8 cellular contexts compared by ENCODE assay signal in the genomic region with DNA sequence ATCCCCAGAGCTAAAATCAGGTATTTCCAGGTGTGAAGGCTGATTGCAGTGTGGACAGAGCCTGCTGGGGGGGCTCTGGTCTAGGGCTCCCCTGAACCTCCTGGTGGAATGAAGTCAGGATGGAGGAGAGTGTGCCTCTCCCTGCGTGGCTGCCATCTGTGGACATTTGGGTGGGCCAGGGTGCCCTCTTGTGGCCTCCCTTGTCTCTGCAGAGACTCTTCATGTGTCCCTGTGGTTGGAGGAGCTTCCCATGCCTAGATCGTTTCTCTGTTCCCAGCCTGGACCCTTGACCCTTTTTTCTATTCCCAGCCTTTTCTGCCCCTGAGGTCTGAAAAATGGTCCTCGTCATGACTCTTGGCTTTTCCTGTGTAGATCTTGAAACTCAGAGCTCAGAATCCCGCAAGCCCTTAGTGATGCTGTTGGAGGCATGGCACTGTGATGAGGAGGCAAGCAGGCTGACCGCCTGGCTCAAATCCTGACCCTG. TPM values are rescaled to one million over a fixed set of nuclear protein-coding genes. Genes with fewer than 3 reads are reported as not detected.
A peak's percentile ranks its signal among the peaks of the same experiment; 100 is the strongest.
DNase-seq lines count a peak whose midpoint lies in the region; ATAC-seq and TF ChIP-seq lines count a peak whose summit lies in the region.

No MANE protein-coding gene starts in this region.

- H3K27me3 ChIP-seq in testis = no peaks in the 10 kb centered on the region

- H3K4me3 Mint-ChIP-seq in naive thymus-derived CD8-positive, alpha-beta T cell = no peak overlapping the region

- H3K27me3 Mint-ChIP-seq in naive thymus-derived CD8-positive, alpha-beta T cell = peaks cover 0 to 5% (median 2%) of the 10 kb centered on the region in 5 donors

- H3K27ac Mint-ChIP-seq in naive thymus-derived CD8-positive, alpha-beta T cell = peak overlapping the region in 2 of 10 donors; percentile 3 to 8

- ATAC-seq in naive thymus-derived CD8-positive, alpha-beta T cell = peak; percentile 78 to 89
- ATAC-seq in GM21367 (IDR thresholded peaks at IDR 0.05; ENCODE audit: unreplicated experiment) = no peak

- H3K27ac ChIP-seq in testis = no peak overlapping the region

- no peaks in the 10 kb centered on the region for H3K4me1 ChIP-seq in testis

- in situ Hi-C loops in GM13976 (cut with MboI; ENCODE audit: low sequenced_read_pairs, unreplicated experiment) = no loop called here

- no peaks in the 10 kb centered on the region for H3K9me3 ChIP-seq in testis

- 47 to 58% methylated on average over 5 of the region's 5 CpGs for WGBS in testis, 2 donors

- H3K4me3 ChIP-seq in AG04449 (ENCODE audit: low read depth, low read length) = no peak overlapping the region
- no peak overlapping the region for H3K4me3 ChIP-seq in epithelial cell of esophagus (ENCODE audit: low read length)
- H3K4me3 ChIP-seq in testis = no peak overlapping the region

- no peak for TF ChIP-seq POLR2A in testis (IDR thresholded peaks at IDR 0.05)

- intact Hi-C loops in testis (cut with DNase I; ENCODE audit: low total_unique reads) = no loop called here

- H3K4me1 Mint-ChIP-seq in naive thymus-derived CD8-positive, alpha-beta T cell = peaks cover 3 to 6% (median 5%) of the 10 kb centered on the region in 4 donors

- H3K9me3 Mint-ChIP-seq in naive thymus-derived CD8-positive, alpha-beta T cell = peaks cover 0 to 5% (median 0%) of the 10 kb centered on the region in 9 donors

- CTCF ChIA-PET in AG04449 (lab: Yijun Ruan, JAX) = interaction anchor here (0.6 to 5.2 kb wide), 21 partner anchors 8 to 292 kb away, joined by 3 to 54 read pairs (median 6); a partner anchor contains a TSS

- peak; percentile 87 for TF ChIP-seq CTCF in AG04449 (IDR thresholded peaks at IDR 0.05; ENCODE audit: insufficient read depth, low read length, missing control alignments)
- TF ChIP-seq CTCF in GM13976 (IDR thresholded peaks at IDR 0.05; ENCODE audit: borderline replicate concordance, control extremely low read depth, extremely low read depth, insufficient read depth, missing control alignments) = peak; percentile 76
- TF ChIP-seq CTCF in epithelial cell of esophagus (IDR thresholded peaks at IDR 0.05; ENCODE audit: insufficient read depth, low read depth, low read length, missing control alignments) = peak; percentile 86
- TF ChIP-seq CTCF in testis (IDR thresholded peaks at IDR 0.05) = peak in 2 of 3 experiments; percentile 24 to 57

- H3K36me3 ChIP-seq in testis (ENCODE audit: low read depth, missing control alignments) = no peaks in the 10 kb centered on the region

- DNase-seq in AG04449 (ENCODE audit: low read depth, low spot score) (no peak), GM13976 (ENCODE audit: low spot score) (peak; percentile 64), NCI-H526 (lab: John Stamatoyannopoulos, UW) (peak; percentile 33 to 83), epithelial cell of esophagus (ENCODE audit: low read depth) (peak; percentile 50), testis (peak; percentile 78)
- peak in 2 of 3 experiments; percentile 25 to 40 for DNase-seq in activated CD8-positive, alpha-beta memory T cell treated with anti-CD3 and anti-CD28 coated beads for 48 hours (ENCODE audit: low read depth in 2 of 3, low spot score in 2 of 3)
- peak; percentile 19 to 71 (median 42) for DNase-seq in naive thymus-derived CD8-positive, alpha-beta T cell

- POLR2A ChIA-PET in AG04449 (lab: Yijun Ruan, JAX) = no interaction called here
- POLR2A ChIA-PET in naive thymus-derived CD8-positive, alpha-beta T cell (lab: Charles Lee) = no interaction called here

- no peaks in the 10 kb centered on the region for H3K36me3 Mint-ChIP-seq in naive thymus-derived CD8-positive, alpha-beta T cell

RNA-seq across cellular contexts. Expression of a gene that starts 9.9 kb away (rescaled TPM):
- total RNA-seq in naive thymus-derived CD8-positive, alpha-beta T cell = 100 to 1,000 TPM; 106 to 110 TPM
- 100 to 1,000 TPM; 121 to 171 (median 152) TPM for polyA plus RNA-seq in naive thymus-derived CD8-positive, alpha-beta T cell
- 100 to 1,000 TPM; 265 to 380 TPM for total RNA-seq in testis
- polyA plus RNA-seq in testis (ENCODE audit: insufficient read depth, low read depth, low replicate concordance) = 331 TPM
